Comparison of ENCODE assay signal across 18 cellular contexts in genomic region chr16:67183-67791, GRCh38. TPM values are rescaled to one million over a fixed set of nuclear protein-coding genes. Genes with fewer than 3 reads are reported as not detected.
DNase-seq lines count a peak whose midpoint lies in the region; ATAC-seq and TF ChIP-seq lines count a peak whose summit lies in the region.
"Had no signal": no experiment of that assay in that cellular context is flagged by ENCODE, and none has a peak within 500 bp of the region (broad histone marks: within the 10 kb centered on the region; RNA-seq: fewer than 3 reads in every experiment).

No MANE protein-coding gene starts in this region.

- 39 to 50% methylated on average over 5 to 6 of the region's 10 CpGs for WGBS in thyroid gland, 2 donors

- CTCF ChIA-PET in activated CD4-positive, alpha-beta T cell treated with anti-CD3 and anti-CD28 coated beads for 36 hours (lab: Charles Lee), result interaction anchor here (1.7 to 11.4 kb wide), 2 partner anchors 27 to 40 kb away, joined by 7 to 214 read pairs; no protein-coding TSS in a partner anchor

- no peaks in the 10 kb centered on the region for H3K9me3 Mint-ChIP-seq in brain
- no peaks in the 10 kb centered on the region for H3K9me3 Mint-ChIP-seq in activated CD4-positive, alpha-beta T cell treated with anti-CD3 and anti-CD28 coated beads for 36 hours (ENCODE audit: low read depth)
- H3K9me3 Mint-ChIP-seq: activated naive CD4-positive, alpha-beta T cell treated with anti-CD3 and anti-CD28 coated beads, Interleukin-2, amount 50 U/mL, for 72 hours had no signal

- peak in 2 of 3 experiments; percentile 24 to 61 for DNase-seq in NCI-H1417 (lab: John Stamatoyannopoulos, UW)
- no peak for DNase-seq in NCI-H1417 treated with DMSO at 0.1 percent for 48 hours (lab: John Stamatoyannopoulos, UW)
- peak; percentile 44 for DNase-seq in lower lobe of right lung
- peak; percentile 91 to 94 for DNase-seq in thyroid gland
- no peak for DNase-seq in NCI-H1930 (lab: John Stamatoyannopoulos, UW)
- DNase-seq in activated CD4-positive, alpha-beta T cell treated with anti-CD3 and anti-CD28 coated beads for 36 hours, result no peak
- DNase-seq: activated CD8-positive, alpha-beta memory T cell treated with anti-CD3 and anti-CD28 coated beads, Interleukin-2, amount 50 U/mL, for 4 hours; DMS53; foreskin keratinocyte; midbrain; NCI-H1694; stimulated activated naive CD4-positive, alpha-beta T cell treated with Interleukin-2 at 50 U/mL for 16 hours; T-helper 17 cell had no signal

- H3K4me1 Mint-ChIP-seq in brain, result peaks cover 49% of the 10 kb centered on the region
- H3K4me1 Mint-ChIP-seq in activated CD4-positive, alpha-beta T cell treated with anti-CD3 and anti-CD28 coated beads for 36 hours, result no peaks in the 10 kb centered on the region

- peaks cover 28% of the 10 kb centered on the region for H3K36me3 ChIP-seq in lower lobe of right lung
- peaks cover 4 to 6% of the 10 kb centered on the region in 2 donors for H3K36me3 ChIP-seq in thyroid gland

- no peak overlapping the region for H3K27ac ChIP-seq in lower lobe of right lung
- peak overlapping the region; percentile 14 to 41 (median 18) for H3K27ac ChIP-seq in thyroid gland
- H3K27ac ChIP-seq: 22Rv1, foreskin keratinocyte had no signal

- H3K27ac Mint-ChIP-seq in brain, result peak overlapping the region in 3 of 5 experiments; percentile 53 to 76 (median 63)
- no peak overlapping the region for H3K27ac Mint-ChIP-seq in activated CD4-positive, alpha-beta T cell treated with anti-CD3 and anti-CD28 coated beads for 36 hours
- H3K27ac Mint-ChIP-seq: activated naive CD4-positive, alpha-beta T cell treated with anti-CD3 and anti-CD28 coated beads, Interleukin-2, amount 50 U/mL, for 72 hours; T-helper 17 cell had no signal

- TF ChIP-seq CTCF in brain (conservative IDR thresholded peaks at IDR 0.05) (no peak), lower lobe of right lung (IDR thresholded peaks at IDR 0.05) (no peak), thyroid gland (IDR thresholded peaks at IDR 0.05) (no peak)

- no peak overlapping the region for H3K4me3 ChIP-seq in lower lobe of right lung
- H3K4me3 ChIP-seq in thyroid gland (replicated peaks in 1 of 3), result no peak overlapping the region
- H3K4me3 ChIP-seq: K562 had no signal

- H3K36me3 Mint-ChIP-seq in brain, result no peaks in the 10 kb centered on the region
- no peaks in the 10 kb centered on the region for H3K36me3 Mint-ChIP-seq in activated CD4-positive, alpha-beta T cell treated with anti-CD3 and anti-CD28 coated beads for 36 hours (ENCODE audit: low read depth)
- H3K36me3 Mint-ChIP-seq: activated naive CD4-positive, alpha-beta T cell treated with anti-CD3 and anti-CD28 coated beads, Interleukin-2, amount 50 U/mL, for 72 hours had no signal

- H3K4me1 ChIP-seq in lower lobe of right lung (peaks cover 55% of the 10 kb centered on the region), thyroid gland (peaks cover 32 to 56% of the 10 kb centered on the region in 2 donors)
- H3K4me1 ChIP-seq: foreskin keratinocyte had no signal

- H3K9me3 ChIP-seq in lower lobe of right lung (no peaks in the 10 kb centered on the region), thyroid gland (no peaks in the 10 kb centered on the region)

- H3K27me3 Mint-ChIP-seq in brain, result peaks cover 25% of the 10 kb centered on the region
- peaks cover 15% of the 10 kb centered on the region for H3K27me3 Mint-ChIP-seq in activated CD4-positive, alpha-beta T cell treated with anti-CD3 and anti-CD28 coated beads for 36 hours

- intact Hi-C loops in lower lobe of right lung (cut with DNase I) (no loop called here), thyroid gland (cut with DNase I) (no loop called here)
- intact Hi-C loops in activated CD4-positive, alpha-beta T cell treated with anti-CD3 and anti-CD28 coated beads for 36 hours (cut with DNase I, micrococcal nuclease), result no loop called here

- peak overlapping the region in 1 of 5 experiments; percentile 74 for H3K4me3 Mint-ChIP-seq in brain
- no peak overlapping the region for H3K4me3 Mint-ChIP-seq in activated CD4-positive, alpha-beta T cell treated with anti-CD3 and anti-CD28 coated beads for 36 hours
- H3K4me3 Mint-ChIP-seq: T-helper 17 cell had no signal

- ATAC-seq in lower lobe of right lung, result no peak
- no peak for ATAC-seq in activated CD4-positive, alpha-beta T cell treated with anti-CD3 and anti-CD28 coated beads for 36 hours
- no peak for ATAC-seq in HG03521 (IDR thresholded peaks at IDR 0.05; ENCODE audit: unreplicated experiment)
- ATAC-seq: activated naive CD4-positive, alpha-beta T cell treated with anti-CD3 and anti-CD28 coated beads, Interleukin-2, amount 50 U/mL, for 72 hours; foreskin keratinocyte; K562; T-helper 17 cell had no signal

- POLR2A ChIA-PET in activated CD4-positive, alpha-beta T cell treated with anti-CD3 and anti-CD28 coated beads for 36 hours (lab: Charles Lee), result no interaction called here

- no peak for TF ChIP-seq POLR2A in thyroid gland (IDR thresholded peaks at IDR 0.05)

- H3K27me3 ChIP-seq in lower lobe of right lung (ENCODE audit: low read depth), result peaks cover 10% of the 10 kb centered on the region
- H3K27me3 ChIP-seq in thyroid gland, result no peaks in the 10 kb centered on the region
- H3K27me3 ChIP-seq: foreskin keratinocyte had no signal

RNA-seq across cellular contexts. Expression of gene RHBDF1, which starts 5.1 kb away (rescaled TPM):
- 4.7 TPM for polyA plus RNA-seq in brain (ENCODE audit: insufficient read depth, low read depth, low replicate concordance)
- 35.9 TPM for total RNA-seq in lower lobe of right lung
- 10 to 100 TPM; 20.4 to 35.4 (median 28.4) TPM for total RNA-seq in thyroid gland
- total RNA-seq in activated CD4-positive, alpha-beta T cell treated with anti-CD3 and anti-CD28 coated beads for 36 hours, result under 1 TPM in 1 of 2 experiments, not detected in 1; 0.40 TPM

RNA-seq across cellular contexts. Expression of gene MPG, which starts 10.7 kb away (rescaled TPM):
- 53.3 TPM for polyA plus RNA-seq in brain (ENCODE audit: insufficient read depth, low read depth, low replicate concordance)
- total RNA-seq in lower lobe of right lung (38.5 TPM), thyroid gland (100 to 1,000 TPM in 2 of 4 donors, 10 to 100 TPM in 2; 75.8 to 150 (median 104) TPM)
- 10 to 100 TPM; 47.0 to 57.0 TPM for total RNA-seq in activated CD4-positive, alpha-beta T cell treated with anti-CD3 and anti-CD28 coated beads for 36 hours

RNA-seq across cellular contexts. Expression of gene SNRNP25, which starts 13.7 kb away (rescaled TPM):
- polyA plus RNA-seq in brain (ENCODE audit: insufficient read depth, low read depth, low replicate concordance), result 95.9 TPM
- total RNA-seq in lower lobe of right lung (18.5 TPM), thyroid gland (10 to 100 TPM; 16.1 to 53.6 (median 34.8) TPM)
- 10 to 100 TPM; 42.5 to 50.0 TPM for total RNA-seq in activated CD4-positive, alpha-beta T cell treated with anti-CD3 and anti-CD28 coated beads for 36 hours

RNA-seq across cellular contexts. Expression of gene POLR3K, which starts 13.9 kb away (rescaled TPM):
- 27.6 TPM for polyA plus RNA-seq in brain (ENCODE audit: insufficient read depth, low read depth, low replicate concordance)
- total RNA-seq in lower lobe of right lung, result 12.1 TPM
- 1 to 10 TPM; 3.5 to 6.7 (median 4.6) TPM for total RNA-seq in thyroid gland
- total RNA-seq in activated CD4-positive, alpha-beta T cell treated with anti-CD3 and anti-CD28 coated beads for 36 hours, result 10 to 100 TPM; 31.9 to 46.8 TPM

Comparison
In these comparisons a context has a peak if more than half of its experiments do, and no peak if none do; other contexts are left out.
1. DNase-seq: peak in NCI-H1417 (2 of 3), lower lobe of right lung (single experiment) and thyroid gland (2 of 2); none in NCI-H1417 treated with DMSO at 0.1 percent for 48 hours (single experiment), NCI-H1930 (0 of 2) and activated CD4-positive, alpha-beta T cell treated with anti-CD3 and anti-CD28 coated beads for 36 hours (single experiment).
2. RNA of gene RHBDF1, which starts 5.1 kb away (total RNA-seq): 35.9 TPM in lower lobe of right lung (single experiment) and 20.4 to 35.4 TPM in thyroid gland; 0.40 TPM in activated CD4-positive, alpha-beta T cell treated with anti-CD3 and anti-CD28 coated beads for 36 hours; every median in the first group is over 10 times any median in the second.